16 cellular contexts compared by ENCODE assay signal in the genomic region with DNA sequence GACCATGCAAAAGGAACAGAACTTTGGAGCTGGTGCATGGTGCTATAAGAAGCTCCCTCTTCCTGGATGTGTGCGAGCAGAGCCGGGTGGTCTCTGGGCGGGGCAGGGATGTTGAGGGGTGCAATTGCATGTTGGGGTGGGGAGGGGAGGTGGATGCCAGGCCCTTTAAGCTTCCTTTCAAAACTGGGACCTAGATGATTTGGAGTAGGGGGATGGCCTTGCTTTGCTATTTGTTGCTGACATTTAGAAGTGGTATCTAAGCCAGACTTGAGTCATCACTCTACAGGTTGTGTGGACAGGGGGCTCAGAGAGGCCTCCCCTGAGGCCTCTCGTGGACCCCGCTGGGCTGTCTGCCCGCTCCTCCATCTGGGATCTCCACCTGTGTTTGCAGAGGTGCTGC. TPM values are rescaled to one million over a fixed set of nuclear protein-coding genes. Genes with fewer than 3 reads are reported as not detected.
DNase-seq lines count a peak whose midpoint lies in the region; ATAC-seq and TF ChIP-seq lines count a peak whose summit lies in the region.
"Had no signal": no experiment of that assay in that cellular context is flagged by ENCODE, and none has a peak within 500 bp of the region (broad histone marks: within the 10 kb centered on the region; RNA-seq: fewer than 3 reads in every experiment).

No MANE protein-coding gene starts in this region.

- no peak overlapping the region for H3K4me3 ChIP-seq in gastroesophageal sphincter
- no peak overlapping the region for H3K4me3 ChIP-seq in suprapubic skin
- H3K4me3 ChIP-seq in HAP-1, result no peak overlapping the region

- POLR2A ChIA-PET in RWPE1 (lab: Yijun Ruan, JAX; ENCODE audit: low non-redundant PET), result no interaction called here

- in situ Hi-C loops in HAP-1 (cut with MboI; ENCODE audit: low sequenced_read_pairs), result no loop called here

- no peaks in the 10 kb centered on the region for H3K9me3 ChIP-seq in gastroesophageal sphincter
- no peaks in the 10 kb centered on the region for H3K9me3 ChIP-seq in suprapubic skin
- H3K9me3 ChIP-seq in HAP-1, result no peaks in the 10 kb centered on the region

- H3K4me1 ChIP-seq in gastroesophageal sphincter, result peaks cover 0 to 89% (median 33%) of the 10 kb centered on the region in 3 donors
- H3K4me1 ChIP-seq in suprapubic skin, result peaks cover 52% of the 10 kb centered on the region
- H3K4me1 ChIP-seq in HAP-1, result peaks cover 14% of the 10 kb centered on the region

- no peak for DNase-seq in RWPE1 (ENCODE audit: low spot score)
- DNase-seq in suprapubic skin (ENCODE audit: low spot score in 2 of 2), result no peak
- no peak for DNase-seq in GDM1 (lab: John Stamatoyannopoulos, UW)
- no peak for DNase-seq in HAP-1 (ENCODE audit: low spot score in 2 of 2)
- DNase-seq: CD4-positive, CD25-positive, alpha-beta regulatory T cell; EL; KG1; NCI-H1092; NCI-H1436; NCI-H187 treated with DMSO at 0.1 percent for 48 hours; NCI-H2107; NCI-H510A; NCI-H748 treated with DMSO at 0.1 percent for 48 hours had no signal

- no peak for TF ChIP-seq EP300 in gastroesophageal sphincter (IDR thresholded peaks at IDR 0.05)
- no peak for TF ChIP-seq EP300 in suprapubic skin (IDR thresholded peaks at IDR 0.05)

- CTCF ChIA-PET in RWPE1 (lab: Yijun Ruan, JAX), result interaction anchor here (0.7 kb wide), 1 partner anchor 17 kb away, joined by 5 read pairs; no protein-coding TSS in a partner anchor

- H3K27me3 ChIP-seq in gastroesophageal sphincter (no peaks in the 10 kb centered on the region), suprapubic skin (no peaks in the 10 kb centered on the region), HAP-1 (ENCODE audit: low read depth) (no peaks in the 10 kb centered on the region)

- ATAC-seq in gastroesophageal sphincter (no peak), HG03135 (IDR thresholded peaks at IDR 0.05; ENCODE audit: unreplicated experiment) (no peak), SK-N-SH treated with all-trans-retinoic acid at 6 μM for 48 hours (no peak)

- WGBS in gastroesophageal sphincter (ENCODE audit: low coverage in 1 of 2), 2 donors, result 78% methylated on average over 4 of the region's 6 CpGs; no CpG with 5 or more reads in 1 of the 2 donors
- WGBS in suprapubic skin, result 96% methylated on average over 3 of the region's 6 CpGs

- no peak for TF ChIP-seq CTCF in RWPE1 (conservative IDR thresholded peaks at IDR 0.05; ENCODE audit: low read depth)
- TF ChIP-seq CTCF in gastroesophageal sphincter (IDR thresholded peaks at IDR 0.05), result no peak
- no peak for TF ChIP-seq CTCF in suprapubic skin (IDR thresholded peaks at IDR 0.05)

- TF ChIP-seq POLR2A in gastroesophageal sphincter (IDR thresholded peaks at IDR 0.05) (no peak), suprapubic skin (IDR thresholded peaks at IDR 0.05) (no peak)

- H3K27ac ChIP-seq in RWPE1 (peak overlapping the region; percentile 36), gastroesophageal sphincter (peak overlapping the region; percentile 15 to 90 (median 87)), suprapubic skin (peak overlapping the region; percentile 84)

- H3K36me3 ChIP-seq in gastroesophageal sphincter (peaks cover 0 to 16% of the 10 kb centered on the region in 2 donors), suprapubic skin (peaks cover 12% of the 10 kb centered on the region), HAP-1 (replicated peaks) (peaks cover 67% of the 10 kb centered on the region)

TF ChIP-seq in SK-N-SH treated with all-trans-retinoic acid at 6 μM for 48 hours, 23 proteins besides CTCF, POLR2A, EP300 and RAD21:
- TF ChIP-seq GLIS3 (CRISPR knock-in tag; IDR thresholded peaks at IDR 0.05) (no peak), PATZ1 (CRISPR knock-in tag; IDR thresholded peaks at IDR 0.05; ENCODE audit: borderline replicate concordance) (no peak), SNAI2 (CRISPR knock-in tag; IDR thresholded peaks at IDR 0.05) (no peak), CSRNP3 (CRISPR knock-in tag; IDR thresholded peaks at IDR 0.05) (no peak), ISL1 (CRISPR knock-in tag; IDR thresholded peaks at IDR 0.05) (no peak), PPARA (CRISPR knock-in tag; IDR thresholded peaks at IDR 0.05; ENCODE audit: borderline replicate concordance) (no peak), ZFP3 (CRISPR knock-in tag; IDR thresholded peaks at IDR 0.05) (no peak), ZNF565 (CRISPR knock-in tag; conservative IDR thresholded peaks at IDR 0.05; ENCODE audit: low read depth) (no peak), ARNTL (CRISPR knock-in tag; IDR thresholded peaks at IDR 0.05; ENCODE audit: borderline replicate concordance, low read depth) (no peak), RARB (CRISPR knock-in tag; IDR thresholded peaks at IDR 0.05) (no peak), ZC3H10 (CRISPR knock-in tag; IDR thresholded peaks at IDR 0.05) (no peak), ZNF70 (CRISPR knock-in tag; IDR thresholded peaks at IDR 0.05) (no peak), ESRRG (CRISPR knock-in tag; IDR thresholded peaks at IDR 0.05) (no peak), ZFP30 (CRISPR knock-in tag; IDR thresholded peaks at IDR 0.05) (no peak)
- TF ChIP-seq, protein P1, sequence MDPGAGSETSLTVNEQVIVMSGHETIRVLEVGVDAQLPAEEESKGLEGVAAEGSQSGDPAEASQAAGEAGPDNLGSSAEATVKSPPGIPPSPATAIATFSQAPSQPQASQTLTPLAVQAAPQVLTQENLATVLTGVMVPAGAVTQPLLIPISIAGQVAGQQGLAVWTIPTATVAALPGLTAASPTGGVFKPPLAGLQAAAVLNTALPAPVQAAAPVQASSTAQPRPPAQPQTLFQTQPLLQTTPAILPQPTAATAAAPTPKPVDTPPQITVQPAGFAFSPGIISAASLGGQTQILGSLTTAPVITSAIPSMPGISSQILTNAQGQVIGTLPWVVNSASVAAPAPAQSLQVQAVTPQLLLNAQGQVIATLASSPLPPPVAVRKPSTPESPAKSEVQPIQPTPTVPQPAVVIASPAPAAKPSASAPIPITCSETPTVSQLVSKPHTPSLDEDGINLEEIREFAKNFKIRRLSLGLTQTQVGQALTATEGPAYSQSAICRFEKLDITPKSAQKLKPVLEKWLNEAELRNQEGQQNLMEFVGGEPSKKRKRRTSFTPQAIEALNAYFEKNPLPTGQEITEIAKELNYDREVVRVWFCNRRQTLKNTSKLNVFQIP (CRISPR knock-in tag; IDR thresholded peaks at IDR 0.05; ENCODE audit: borderline replicate concordance, low read depth), result no peak

RNA-seq across cellular contexts. Expression of gene FBLN1, which starts 24.8 kb away (rescaled TPM):
- total RNA-seq in gastroesophageal sphincter, result 100 to 1,000 TPM; 241 to 597 (median 382) TPM
- 100 to 1,000 TPM; 111 to 174 (median 139) TPM for total RNA-seq in suprapubic skin

Comparison
In these comparisons a context has a peak if more than half of its experiments do, and no peak if none do; other contexts are left out.
1. H3K27ac ChIP-seq: peak in every context shown above with its lines; median percentile 87 in gastroesophageal sphincter; 84 in suprapubic skin; 36 in RWPE1.